13 cellular contexts compared by ENCODE assay signal in the genomic region with DNA sequence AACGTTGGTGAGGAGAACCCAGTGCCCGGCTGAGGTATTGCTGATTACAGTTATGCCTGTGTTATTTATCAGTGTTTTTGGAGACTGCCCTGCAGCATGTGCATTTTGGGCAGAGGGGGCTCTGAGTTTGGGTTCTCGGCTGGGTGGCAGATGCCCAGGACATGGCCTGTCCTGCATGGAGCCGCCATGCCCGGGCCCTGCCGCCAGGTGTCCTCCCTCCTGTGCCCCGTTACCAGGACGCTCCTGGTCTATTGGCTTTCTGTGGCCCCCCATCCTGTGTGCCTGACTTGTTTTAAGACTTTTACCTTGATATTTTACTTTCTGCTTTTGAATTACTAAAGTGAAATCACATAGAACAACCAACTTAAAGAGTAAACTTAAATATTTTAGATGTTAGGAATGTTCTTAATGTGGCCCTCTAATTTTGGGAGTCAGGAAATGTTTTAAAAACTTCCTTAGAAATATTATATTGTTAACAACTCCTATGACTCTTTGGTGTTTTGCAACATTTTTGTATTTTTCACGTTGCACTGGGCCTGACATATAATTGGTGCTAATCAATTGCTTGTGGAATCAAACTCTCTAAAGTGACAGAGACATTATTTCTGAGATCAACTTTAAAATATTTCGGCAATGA. TPM values are rescaled to one million over a fixed set of nuclear protein-coding genes. Genes with fewer than 3 reads are reported as not detected.
DNase-seq lines count a peak whose midpoint lies in the region; ATAC-seq and TF ChIP-seq lines count a peak whose summit lies in the region.
"Had no signal": no experiment of that assay in that cellular context is flagged by ENCODE, and none has a peak within 500 bp of the region (broad histone marks: within the 10 kb centered on the region; RNA-seq: fewer than 3 reads in every experiment).

No MANE protein-coding gene starts in this region.

- H3K4me1 ChIP-seq in Panc1 (ENCODE audit: control insufficient read depth, insufficient read depth, low read length), result no peaks in the 10 kb centered on the region

- POLR2A ChIA-PET in Panc1 (lab: Charles Lee), result no interaction called here

- CTCF ChIA-PET in Panc1 (lab: Charles Lee), result no interaction called here

- no peak overlapping the region for H3K27ac ChIP-seq in Panc1 (ENCODE audit: low read length)

- in situ Hi-C loops in Panc1 (cut with HindIII; ENCODE audit: low pct_unique_long_range_greater_than_20kb, low sequenced_read_pairs), result no loop called here

- H3K9me3 ChIP-seq in Panc1 (ENCODE audit: control insufficient read depth, insufficient read depth, low read depth, low read length), result no peaks in the 10 kb centered on the region

- DNase-seq in AG10803 (ENCODE audit: low read depth) (no peak), Panc1 (ENCODE audit: low read depth, low spot score) (no peak), iPS-NIHi11 (ENCODE audit: low spot score) (peak; percentile 73), NCI-H146 treated with DMSO at 0.1 percent for 48 hours (lab: John Stamatoyannopoulos, UW; ENCODE audit: unreplicated experiment) (no peak), NCI-H128 (lab: John Stamatoyannopoulos, UW; ENCODE audit: unreplicated experiment) (no peak)
- DNase-seq: activated CD4-positive, CD25-positive, alpha-beta regulatory T cell; CD4-positive, alpha-beta memory T cell; SIG-M5 had no signal

- peaks cover 2% of the 10 kb centered on the region; the same call in 1 of the 2 replicates for H3K27me3 ChIP-seq in Panc1 (ENCODE audit: control insufficient read depth, insufficient read depth, low read length)

- H3K4me3 ChIP-seq in AG10803 (ENCODE audit: low read length), result no peak overlapping the region
- H3K4me3 ChIP-seq in GM12875 (ENCODE audit: low read depth, low read length), result no peak overlapping the region
- H3K4me3 ChIP-seq in Panc1 (ENCODE audit: low read depth in 2 of 2, low read length in 2 of 2), result no peak overlapping the region
- H3K4me3 ChIP-seq: lung had no signal

- intact Hi-C loops in Panc1 (cut with micrococcal nuclease; ENCODE audit: unreplicated experiment), result no loop called here

- H3K36me3 ChIP-seq in Panc1 (ENCODE audit: control insufficient read depth, insufficient read depth, low read length), result no peaks in the 10 kb centered on the region

- TF ChIP-seq CTCF in AG10803 (conservative IDR thresholded peaks at IDR 0.05; ENCODE audit: low read length) (0 out of 2 replicates have a peak, but pooled peaks have one; percentile 1), GM12875 (IDR thresholded peaks at IDR 0.05; ENCODE audit: borderline replicate concordance, insufficient read depth, low read depth, low read length) (peak; percentile 60), Panc1 (IDR thresholded peaks at IDR 0.05) (peak; percentile 76)

- no TSS peak for BruUV-seq in Panc1 (replicated peaks; lab: Mats Ljungman, UMichigan)

- peak; percentile 79 for ATAC-seq in Panc1
- ATAC-seq in HG02571 (IDR thresholded peaks at IDR 0.05; ENCODE audit: unreplicated experiment), result no peak
- ATAC-seq in HG02610 (IDR thresholded peaks at IDR 0.05; ENCODE audit: unreplicated experiment), result no peak

RNA-seq across cellular contexts. Expression of gene PRIMA1, which starts 51.8 kb away (rescaled TPM):
- 0.26 TPM for total RNA-seq in Panc1 (2021; ENCODE audit: unreplicated experiment)
- 0.10 TPM for polyA plus RNA-seq in Panc1 (2012; ENCODE audit: insufficient read length)
- total RNA-seq: CD4-positive, alpha-beta memory T cell; LHCN-M2 had no signal
- polyA plus RNA-seq: CD4-positive, alpha-beta memory T cell had no signal

Comparison
In these comparisons a context has a peak if more than half of its experiments do, and no peak if none do; other contexts are left out.
1. CTCF ChIP-seq: peak in every context shown above with its lines; median percentile 76 in Panc1; 60 in GM12875; 1 in AG10803.